In genomic region chr15:64549860-64550259, GRCh38 we compare ENCODE assay signal across 30 cellular contexts.
"Had no signal": no experiment of that assay in that cellular context is flagged by ENCODE, and none has a peak within 500 bp of the region (broad histone marks: within the 10 kb centered on the region; RNA-seq: fewer than 3 reads in every experiment).

No MANE protein-coding gene starts in this region.

- H3K27ac Mint-ChIP-seq: activated B cell treated with CpG ODN at 0.5 μM for 24 hours; activated CD4-positive, alpha-beta memory T cell treated with anti-CD3 and anti-CD28 coated beads, Interleukin-2, amount 10 ng/mL, durations not matched to agents 7 days and 5 days; activated T-cell treated with anti-CD3 and anti-CD28 coated beads, Interleukin-2, amount 50 U/mL, for 24 hours; activated T-helper 17 cell treated with anti-CD3 and anti-CD28 coated beads, Interleukin-2, amount 50 U/mL, for 72 hours had no signal

- H3K4me1 ChIP-seq: foreskin keratinocyte had no signal

- FAIRE-seq: astrocyte, colon had no signal

- DNase-seq: activated B cell treated with CpG ODN at 0.5 μM for 24 hours; activated CD4-positive, alpha-beta memory T cell treated with anti-CD3 and anti-CD28 coated beads, Interleukin-2, amount 10 ng/mL, durations not matched to agents 7 days and 5 days; activated CD4-positive, alpha-beta T cell treated with anti-CD3 and anti-CD28 coated beads for 48 hours; activated CD8-positive, alpha-beta memory T cell treated with anti-CD3 and anti-CD28 coated beads, Interleukin-2, amount 50 U/mL, for 48 hours; activated effector memory CD4-positive, alpha-beta T cell treated with Interleukin-2 at 50 U/mL for 16 hours; activated gamma-delta T cell treated with Interleukin-2 at 50 U/mL for 16 hours; activated naive CD4-positive, alpha-beta T cell treated with anti-CD3 and anti-CD28 coated beads, Interleukin-2, amount 50 U/mL, for 16 hours; activated naive CD4-positive, alpha-beta T cell treated with Interleukin-2 at 50 U/mL for 16 hours; activated T-cell treated with anti-CD3 and anti-CD28 coated beads for 4 hours; activated T-cell treated with anti-CD3 and anti-CD28 coated beads, Interleukin-2, amount 50 U/mL, for 24 hours; amniotic stem cell; anterior cingulate cortex; brain microvascular endothelial cell; caudate nucleus; cortex of kidney; dermis blood vessel endothelial cell; effector CD4-positive, alpha-beta T cell; effector memory CD8-positive, alpha-beta T cell; erythroblast; foreskin keratinocyte; gastrocnemius medialis; heart right ventricle; T-helper 2 cell had no signal

- H3K36me3 ChIP-seq: brain microvascular endothelial cell, gastrocnemius medialis had no signal

- H3K4me3 Mint-ChIP-seq: activated B cell treated with CpG ODN at 0.5 μM for 24 hours; activated CD4-positive, alpha-beta memory T cell treated with anti-CD3 and anti-CD28 coated beads, Interleukin-2, amount 10 ng/mL, durations not matched to agents 7 days and 5 days; activated naive CD8-positive, alpha-beta T cell; activated T-cell treated with anti-CD3 and anti-CD28 coated beads, Interleukin-2, amount 50 U/mL, for 24 hours; activated T-helper 17 cell treated with anti-CD3 and anti-CD28 coated beads, Interleukin-2, amount 50 U/mL, for 72 hours; effector memory CD8-positive, alpha-beta T cell had no signal

- H3K27ac ChIP-seq: brain microvascular endothelial cell, esophagus muscularis mucosa, foreskin keratinocyte, gastrocnemius medialis, heart right ventricle, VCaP had no signal

- H3K9me3 ChIP-seq: esophagus muscularis mucosa, gastrocnemius medialis, heart right ventricle had no signal

- H3K4me1 Mint-ChIP-seq: activated CD4-positive, alpha-beta memory T cell treated with anti-CD3 and anti-CD28 coated beads, Interleukin-2, amount 10 ng/mL, durations not matched to agents 7 days and 5 days had no signal

- H3K4me3 ChIP-seq: esophagus muscularis mucosa, gastrocnemius medialis, heart right ventricle had no signal

- H3K27me3 Mint-ChIP-seq: activated B cell treated with CpG ODN at 0.5 μM for 24 hours; activated CD4-positive, alpha-beta memory T cell treated with anti-CD3 and anti-CD28 coated beads, Interleukin-2, amount 10 ng/mL, durations not matched to agents 7 days and 5 days; activated naive CD8-positive, alpha-beta T cell; activated T-cell treated with anti-CD3 and anti-CD28 coated beads, Interleukin-2, amount 50 U/mL, for 24 hours; activated T-helper 17 cell treated with anti-CD3 and anti-CD28 coated beads, Interleukin-2, amount 50 U/mL, for 72 hours; effector memory CD8-positive, alpha-beta T cell had no signal

- H3K27me3 ChIP-seq: brain microvascular endothelial cell, esophagus muscularis mucosa, foreskin keratinocyte, gastrocnemius medialis, heart right ventricle had no signal

- H3K9me3 Mint-ChIP-seq: activated B cell treated with CpG ODN at 0.5 μM for 24 hours; activated CD4-positive, alpha-beta memory T cell treated with anti-CD3 and anti-CD28 coated beads, Interleukin-2, amount 10 ng/mL, durations not matched to agents 7 days and 5 days; activated T-helper 17 cell treated with anti-CD3 and anti-CD28 coated beads, Interleukin-2, amount 50 U/mL, for 72 hours; effector memory CD8-positive, alpha-beta T cell had no signal

- ATAC-seq: activated CD4-positive, CD25-positive, alpha-beta regulatory T cell treated with anti-CD3 and anti-CD28 coated beads, Interleukin-2, amount 50 U/mL, for 24 hours; activated T-helper 17 cell treated with anti-CD3 and anti-CD28 coated beads, Interleukin-2, amount 50 U/mL, for 72 hours; effector memory CD8-positive, alpha-beta T cell; foreskin keratinocyte; gastrocnemius medialis; heart right ventricle had no signal
